Comparison of ENCODE assay signal across 25 cellular contexts in the genomic region with DNA sequence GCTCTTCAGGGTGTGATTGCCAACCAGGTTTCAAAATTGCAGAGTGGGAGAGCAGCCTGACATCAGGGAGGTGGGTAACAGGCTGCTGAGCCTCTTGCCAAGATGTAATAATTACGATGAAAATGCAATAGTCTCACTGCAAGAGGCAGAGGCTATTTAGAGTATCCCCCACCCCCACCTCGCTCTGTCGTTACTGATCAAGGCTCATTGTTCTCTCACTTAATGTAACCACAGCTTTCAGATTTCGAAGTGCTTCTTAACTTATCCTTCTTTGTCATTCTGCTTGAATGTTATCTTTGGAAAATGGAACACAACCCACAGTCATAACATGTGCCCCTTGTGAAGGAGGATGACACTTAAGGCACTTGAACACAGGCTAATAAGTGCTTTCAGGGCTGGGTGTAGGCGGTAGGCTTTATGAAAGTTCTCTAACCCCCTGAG.
A peak's percentile ranks its signal among the peaks of the same experiment; 100 is the strongest.
DNase-seq lines count a peak whose midpoint lies in the region; ATAC-seq, FAIRE-seq and TF ChIP-seq lines count a peak whose summit lies in the region.
"Had no signal": no experiment of that assay in that cellular context is flagged by ENCODE, and none has a peak within 500 bp of the region (broad histone marks: within the 10 kb centered on the region; RNA-seq: fewer than 3 reads in every experiment).

No MANE protein-coding gene starts in this region.

- H3K4me1 ChIP-seq in thyroid gland (peaks cover 10 to 17% of the 10 kb centered on the region in 2 donors), HepG2 (ENCODE audit: insufficient read depth, low read length) (no peaks in the 10 kb centered on the region)
- no peaks in the 10 kb centered on the region for H3K4me1 ChIP-seq in naive thymus-derived CD4-positive, alpha-beta T cell (ENCODE audit: control insufficient read depth in 2 of 2, insufficient read depth in 2 of 2, low read length in 2 of 2)

- no peak for TF ChIP-seq RAD21 in HepG2 (CRISPR knock-in tag; IDR thresholded peaks at IDR 0.05)

- TF ChIP-seq POLR2A in thyroid gland (IDR thresholded peaks at IDR 0.05) (no peak), HepG2 (IDR thresholded peaks at IDR 0.05; ENCODE audit: insufficient read depth in 1 of 2, low read depth in 2 of 2, low read length in 2 of 2) (no peak)

- H3K9me3 Mint-ChIP-seq in brain, result peaks cover 3 to 16% (median 12%) of the 10 kb centered on the region in 5 experiments
- peaks cover 0 to 13% (median 4%) of the 10 kb centered on the region in 11 donors for H3K9me3 Mint-ChIP-seq in naive thymus-derived CD4-positive, alpha-beta T cell
- H3K9me3 Mint-ChIP-seq: activated naive CD8-positive, alpha-beta T cell treated with anti-CD3 and anti-CD28 coated beads, Interleukin-2, amount 10 ng/mL, durations not matched to agents 7 days and 5 days; activated T-helper 17 cell treated with anti-CD3 and anti-CD28 coated beads, Interleukin-2, amount 50 U/mL, for 72 hours had no signal

- TF ChIP-seq EP300 in HepG2 (IDR thresholded peaks at IDR 0.05; ENCODE audit: low read depth in 2 of 2, low read length in 2 of 2) (no peak), HepG2 (CRISPR knock-in tag; IDR thresholded peaks at IDR 0.05; ENCODE audit: borderline replicate concordance) (no peak)

- H3K36me3 Mint-ChIP-seq in brain, result no peaks in the 10 kb centered on the region
- no peaks in the 10 kb centered on the region for H3K36me3 Mint-ChIP-seq in naive thymus-derived CD4-positive, alpha-beta T cell
- H3K36me3 Mint-ChIP-seq: activated CD8-positive, alpha-beta memory T cell treated with anti-CD3 and anti-CD28 coated beads, Interleukin-2, amount 10 ng/mL, durations not matched to agents 7 days and 5 days; activated naive CD8-positive, alpha-beta T cell treated with anti-CD3 and anti-CD28 coated beads, Interleukin-2, amount 10 ng/mL, durations not matched to agents 7 days and 5 days; naive B cell; T-cell had no signal

- no peak overlapping the region for H3K27ac ChIP-seq in thyroid gland
- no peak overlapping the region for H3K27ac ChIP-seq in naive thymus-derived CD4-positive, alpha-beta T cell (ENCODE audit: low read depth, low read length)
- no peak overlapping the region for H3K27ac ChIP-seq in HepG2 (ENCODE audit: extremely low read length, insufficient read depth, low read length)
- H3K27ac ChIP-seq: esophagus squamous epithelium, suprapubic skin had no signal

- TF ChIP-seq CTCF in brain (conservative IDR thresholded peaks at IDR 0.05), result no peak
- no peak for TF ChIP-seq CTCF in thyroid gland (IDR thresholded peaks at IDR 0.05)
- TF ChIP-seq CTCF in HepG2 (CRISPR knock-in tag; IDR thresholded peaks at IDR 0.05), result no peak

- no peaks in the 10 kb centered on the region for H4K20me1 ChIP-seq in HepG2 (ENCODE audit: insufficient read depth, low read length)

- peak overlapping the region in 3 of 5 experiments; percentile 23 to 81 (median 76) for H3K27ac Mint-ChIP-seq in brain
- no peak overlapping the region for H3K27ac Mint-ChIP-seq in naive thymus-derived CD4-positive, alpha-beta T cell
- H3K27ac Mint-ChIP-seq: activated CD4-positive, alpha-beta T cell treated with anti-CD3 and anti-CD28 coated beads for 36 hours; activated CD8-positive, alpha-beta memory T cell treated with anti-CD3 and anti-CD28 coated beads, Interleukin-2, amount 10 ng/mL, durations not matched to agents 7 days and 5 days; activated naive CD8-positive, alpha-beta T cell treated with anti-CD3 and anti-CD28 coated beads, Interleukin-2, amount 10 ng/mL, durations not matched to agents 7 days and 5 days; activated T-helper 17 cell treated with anti-CD3 and anti-CD28 coated beads, Interleukin-2, amount 50 U/mL, for 72 hours; naive B cell; T-cell had no signal

- H3K27me3 Mint-ChIP-seq in brain, result peaks cover 4% of the 10 kb centered on the region
- peaks cover 2 to 15% (median 5%) of the 10 kb centered on the region in 5 donors for H3K27me3 Mint-ChIP-seq in naive thymus-derived CD4-positive, alpha-beta T cell
- H3K27me3 Mint-ChIP-seq: activated naive CD8-positive, alpha-beta T cell treated with anti-CD3 and anti-CD28 coated beads, Interleukin-2, amount 10 ng/mL, durations not matched to agents 7 days and 5 days had no signal

- H3K4me3 ChIP-seq in thyroid gland (replicated peaks in 1 of 3), result no peak overlapping the region
- H3K4me3 ChIP-seq in naive thymus-derived CD4-positive, alpha-beta T cell (ENCODE audit: low read length), result no peak overlapping the region
- H3K4me3 ChIP-seq in HepG2 (replicated peaks in 1 of 3; ENCODE audit: insufficient read depth in 1 of 3, low read depth in 2 of 3, low read length in 3 of 3), result no peak overlapping the region
- H3K4me3 ChIP-seq: esophagus squamous epithelium, K562, suprapubic skin had no signal

- intact Hi-C loops in thyroid gland (cut with DNase I), result no loop called here
- intact Hi-C loops in naive thymus-derived CD4-positive, alpha-beta T cell (cut with micrococcal nuclease), result no loop called here
- intact Hi-C loops in HepG2 (cut with micrococcal nuclease; ENCODE audit: unreplicated experiment), result no loop called here

- no peak overlapping the region for H2AFZ ChIP-seq in HepG2 (ENCODE audit: low read length)

- no TSS peak for BruUV-seq in HepG2 (replicated peaks; lab: Mats Ljungman, UMichigan)

- no peak overlapping the region for H3K4me2 ChIP-seq in HepG2 (ENCODE audit: low read depth, low read length)

- H3K36me3 ChIP-seq in thyroid gland (no peaks in the 10 kb centered on the region), HepG2 (replicated peaks in 1 of 2; ENCODE audit: control insufficient read depth in 1 of 2, insufficient read depth in 2 of 2, low read length in 2 of 2) (no peaks in the 10 kb centered on the region)
- no peaks in the 10 kb centered on the region for H3K36me3 ChIP-seq in naive thymus-derived CD4-positive, alpha-beta T cell (ENCODE audit: control insufficient read depth in 2 of 3, insufficient read depth in 3 of 3, low read length in 3 of 3)
- H3K36me3 ChIP-seq: BE2C, esophagus squamous epithelium, suprapubic skin had no signal

- no peak for FAIRE-seq in HepG2 (lab: Jason Lieb, UNC)
- FAIRE-seq: A204.1, K562 had no signal

- POLR2A ChIA-PET in naive thymus-derived CD4-positive, alpha-beta T cell (lab: Charles Lee), result no interaction called here
- POLR2A ChIA-PET in HepG2 (lab: Yijun Ruan, JAX), result no interaction called here

- 13 to 16% methylated on average over 5 of the region's 5 CpGs for WGBS in thyroid gland, 2 donors
- WGBS in HepG2 (ENCODE audit: low lambda C conversion rate), result under 1% methylated on average over 5 of the region's 5 CpGs

- H3K4me3 Mint-ChIP-seq in brain, result no peak overlapping the region
- no peak overlapping the region for H3K4me3 Mint-ChIP-seq in naive thymus-derived CD4-positive, alpha-beta T cell
- H3K4me3 Mint-ChIP-seq: activated CD4-positive, alpha-beta T cell treated with anti-CD3 and anti-CD28 coated beads for 36 hours; activated CD8-positive, alpha-beta memory T cell treated with anti-CD3 and anti-CD28 coated beads, Interleukin-2, amount 10 ng/mL, durations not matched to agents 7 days and 5 days; activated naive CD8-positive, alpha-beta T cell treated with anti-CD3 and anti-CD28 coated beads, Interleukin-2, amount 10 ng/mL, durations not matched to agents 7 days and 5 days; activated T-helper 17 cell treated with anti-CD3 and anti-CD28 coated beads, Interleukin-2, amount 50 U/mL, for 72 hours; naive B cell; T-cell had no signal

- H3K9me3 ChIP-seq in thyroid gland (no peaks in the 10 kb centered on the region), HepG2 (ENCODE audit: low read length) (no peaks in the 10 kb centered on the region)
- H3K9me3 ChIP-seq in naive thymus-derived CD4-positive, alpha-beta T cell (ENCODE audit: control insufficient read depth in 2 of 3, low read length in 3 of 3), result no peaks in the 10 kb centered on the region
- H3K9me3 ChIP-seq: BE2C, esophagus squamous epithelium, suprapubic skin had no signal

- ATAC-seq in GM21825 (IDR thresholded peaks at IDR 0.05; ENCODE audit: unreplicated experiment), result no peak
- no peak for ATAC-seq in naive thymus-derived CD4-positive, alpha-beta T cell
- no peak for ATAC-seq in HepG2
- ATAC-seq: activated CD4-positive, alpha-beta T cell treated with anti-CD3 and anti-CD28 coated beads for 36 hours; activated CD8-positive, alpha-beta memory T cell treated with anti-CD3 and anti-CD28 coated beads, Interleukin-2, amount 10 ng/mL, durations not matched to agents 7 days and 5 days; activated T-helper 17 cell treated with anti-CD3 and anti-CD28 coated beads, Interleukin-2, amount 50 U/mL, for 72 hours; K562; PC-3; sciatic nerve; T-cell had no signal

- CTCF ChIA-PET in naive thymus-derived CD4-positive, alpha-beta T cell (lab: Charles Lee), result no interaction called here
- CTCF ChIA-PET in HepG2 (lab: Yijun Ruan, JAX; ENCODE audit: low intra/inter-chr PET ratio, low total read pairs), result no interaction called here

- no peaks in the 10 kb centered on the region for H3K79me2 ChIP-seq in HepG2 (ENCODE audit: insufficient read depth, low read length)

- H3K9ac ChIP-seq in HepG2 (ENCODE audit: insufficient read depth, low read depth, low read length), result no peak overlapping the region

- peak; percentile 27 to 61 for DNase-seq in NCI-H2081 (lab: John Stamatoyannopoulos, UW)
- DNase-seq in NCI-H2081 treated with DMSO at 0.1 percent for 48 hours (lab: John Stamatoyannopoulos, UW), result no peak
- peak; percentile 92 for DNase-seq in NCI-H2227 (lab: John Stamatoyannopoulos, UW; ENCODE audit: unreplicated experiment)
- peak; percentile 24 to 61 for DNase-seq in thyroid gland
- no peak for DNase-seq in naive thymus-derived CD4-positive, alpha-beta T cell
- no peak for DNase-seq in HepG2 (ENCODE audit: low spot score)
- DNase-seq: activated CD4-positive, alpha-beta T cell treated with anti-CD3 and anti-CD28 coated beads for 36 hours; activated CD8-positive, alpha-beta memory T cell treated with anti-CD3 and anti-CD28 coated beads, Interleukin-2, amount 10 ng/mL, durations not matched to agents 7 days and 5 days; activated naive CD8-positive, alpha-beta T cell treated with anti-CD3 and anti-CD28 coated beads, Interleukin-2, amount 10 ng/mL, durations not matched to agents 7 days and 5 days; effector memory CD4-positive, alpha-beta T cell; esophagus squamous epithelium; mesendoderm; naive B cell; NCI-H526; PC-3; SIG-M5; T-cell had no signal

- H3K27me3 ChIP-seq in thyroid gland, result no peaks in the 10 kb centered on the region
- H3K27me3 ChIP-seq in naive thymus-derived CD4-positive, alpha-beta T cell (ENCODE audit: control insufficient read depth in 2 of 2, insufficient read depth in 2 of 2, low read length in 2 of 2), result no peaks in the 10 kb centered on the region
- H3K27me3 ChIP-seq in HepG2 (ENCODE audit: control insufficient read depth in 1 of 2, insufficient read depth in 2 of 2, low read length in 2 of 2), result no peaks in the 10 kb centered on the region
- H3K27me3 ChIP-seq: BE2C, esophagus squamous epithelium, suprapubic skin had no signal

- peaks cover 25% of the 10 kb centered on the region for H3K4me1 Mint-ChIP-seq in brain
- H3K4me1 Mint-ChIP-seq in naive thymus-derived CD4-positive, alpha-beta T cell, result no peaks in the 10 kb centered on the region
- H3K4me1 Mint-ChIP-seq: activated CD4-positive, alpha-beta T cell treated with anti-CD3 and anti-CD28 coated beads for 36 hours; activated CD8-positive, alpha-beta memory T cell treated with anti-CD3 and anti-CD28 coated beads, Interleukin-2, amount 10 ng/mL, durations not matched to agents 7 days and 5 days; activated naive CD8-positive, alpha-beta T cell treated with anti-CD3 and anti-CD28 coated beads, Interleukin-2, amount 10 ng/mL, durations not matched to agents 7 days and 5 days; activated T-helper 17 cell treated with anti-CD3 and anti-CD28 coated beads, Interleukin-2, amount 50 U/mL, for 72 hours; naive B cell; T-cell had no signal

- in situ Hi-C loops in HepG2 (cut with HindIII; ENCODE audit: extremely low pct_ligation_motif_present, low pct_unique_long_range_greater_than_20kb), result no loop called here

Comparison
In these comparisons a context has a peak if more than half of its experiments do, and no peak if none do; other contexts are left out.
1. DNase-seq: peak in NCI-H2081 (2 of 2), NCI-H2227 (single experiment) and thyroid gland (2 of 2); none in NCI-H2081 treated with DMSO at 0.1 percent for 48 hours (single experiment), naive thymus-derived CD4-positive, alpha-beta T cell (0 of 9) and HepG2 (single experiment).
2. H3K27ac Mint-ChIP-seq: peak in brain (3 of 5); none in naive thymus-derived CD4-positive, alpha-beta T cell (0 of 9).